Comparison of ENCODE assay signal across 8 cellular contexts in genomic region chr11:69640995-69641581, GRCh38.
DNase-seq lines count a peak whose midpoint lies in the region; ATAC-seq and TF ChIP-seq lines count a peak whose summit lies in the region.

TSS of gene CCND1 (plus strand) at chr11:69641156. CDS start at chr11:69641314, 158 bp downstream.

- peak; percentile 23 for TF ChIP-seq CTCF in retinal pigment epithelial cell (conservative IDR thresholded peaks at IDR 0.05; ENCODE audit: low read depth, low read length)

- peaks cover 29% of the 10 kb centered on the region for H3K27me3 ChIP-seq in iPS-18a (ENCODE audit: control insufficient read depth, insufficient read depth, low read length)

- DNase-seq in COLO668 (lab: John Stamatoyannopoulos, UW; ENCODE audit: unreplicated experiment), result peak; percentile 10
- peak; percentile 75 for DNase-seq in HPDE6-E6E7 (ENCODE audit: extremely low spot score)
- peak; percentile 13 for DNase-seq in SHP77 treated with DMSO at 0.1 percent for 48 hours (lab: John Stamatoyannopoulos, UW)
- DNase-seq in T47D (ENCODE audit: low read depth in 1 of 2, low spot score in 1 of 2), result peak; percentile 89 to 97
- peak; percentile 78 for DNase-seq in retinal pigment epithelial cell (ENCODE audit: low read depth)

- in situ Hi-C loops in T47D (cut with HindIII; ENCODE audit: low pct_unique_long_range_greater_than_20kb, low sequenced_read_pairs), result no loop called here

- ATAC-seq in HG03108 (IDR thresholded peaks at IDR 0.05; ENCODE audit: unreplicated experiment), result no peak
- no peak for ATAC-seq in GM21367 (IDR thresholded peaks at IDR 0.05; ENCODE audit: unreplicated experiment)

- H3K27ac ChIP-seq in iPS-18a (ENCODE audit: low read length), result peak within 1 kb of the TSS; percentile 42

- peaks cover 12% of the 10 kb centered on the region for H3K4me1 ChIP-seq in iPS-18a (ENCODE audit: control insufficient read depth, low read depth, low read length)

- H3K9me3 ChIP-seq in iPS-18a (ENCODE audit: control insufficient read depth, low read depth, low read length), result no peaks in the 10 kb centered on the region

- peak within 1 kb of the TSS; percentile 91 for H3K4me3 ChIP-seq in iPS-18a (ENCODE audit: low read length)
- peak within 1 kb of the TSS; percentile 98 for H3K4me3 ChIP-seq in retinal pigment epithelial cell (ENCODE audit: low read length)

- H3K36me3 ChIP-seq in iPS-18a (ENCODE audit: control insufficient read depth, low read depth, low read length), result peaks cover 19% of the 10 kb centered on the region

- peak within 1 kb of the TSS; percentile 85 for H3K9ac ChIP-seq in iPS-18a (ENCODE audit: low read length)

Comparison
In these comparisons a context has a peak if more than half of its experiments do, and no peak if none do; other contexts are left out.
1. DNase-seq: peak in every context shown above with its lines; median percentile 93 in T47D; 78 in retinal pigment epithelial cell; 75 in HPDE6-E6E7; 13 in SHP77 treated with DMSO at 0.1 percent for 48 hours; 10 in COLO668.